Comparison of ENCODE assay signal across 32 cellular contexts in genomic region chr13:96422002-96422401, GRCh38.
"Had no signal": no experiment of that assay in that cellular context is flagged by ENCODE, and none has a peak within 500 bp of the region (broad histone marks: within the 10 kb centered on the region; RNA-seq: fewer than 3 reads in every experiment).

No MANE protein-coding gene starts in this region.

- H3K4me1 ChIP-seq: adrenal gland, ascending aorta, body of pancreas, breast epithelium had no signal

- DNase-seq: activated effector memory CD4-positive, alpha-beta T cell treated with anti-CD3 and anti-CD28 coated beads, Interleukin-2, amount 50 U/mL, for 16 hours; activated effector memory CD4-positive, alpha-beta T cell treated with Interleukin-2 at 50 U/mL for 16 hours; activated gamma-delta T cell; activated gamma-delta T cell treated with Interleukin-2 at 50 U/mL for 16 hours; activated naive CD4-positive, alpha-beta T cell; activated naive CD4-positive, alpha-beta T cell treated with anti-CD3 and anti-CD28 coated beads for 36 hours; activated naive CD4-positive, alpha-beta T cell treated with anti-CD3 and anti-CD28 coated beads, Interleukin-2, amount 10 ng/mL, durations not matched to agents 7 days and 5 days; activated naive CD4-positive, alpha-beta T cell treated with anti-CD3 and anti-CD28 coated beads, Interleukin-2, amount 50 U/mL, for 16 hours; activated naive CD4-positive, alpha-beta T cell treated with Interleukin-2 at 50 U/mL for 16 hours; activated naive CD8-positive, alpha-beta T cell treated with anti-CD3 and anti-CD28 coated beads for 36 hours; activated naive CD8-positive, alpha-beta T cell treated with anti-CD3 and anti-CD28 coated beads, Interleukin-2, amount 10 ng/mL, durations not matched to agents 7 days and 5 days; activated naive CD8-positive, alpha-beta T cell treated with anti-CD3 and anti-CD28 coated beads, Interleukin-2, amount 50 U/mL, for 24 hours; activated T-cell treated with anti-CD3 and anti-CD28 coated beads for 4 hours; activated T-cell treated with anti-CD3 and anti-CD28 coated beads, Interleukin-2, amount 50 U/mL, for 1 hour; activated T-cell treated with anti-CD3 and anti-CD28 coated beads, Interleukin-2, amount 50 U/mL, for 24 hours; activated T-cell treated with anti-CD3 and anti-CD28 coated beads, Interleukin-2, amount 50 U/mL, for 4 hours; activated T-cell treated with anti-CD3 and anti-CD28 coated beads, Interleukin-2, amount 50 U/mL, for 48 hours; activated T-cell treated with anti-CD3 and anti-CD28 coated beads, Interleukin-2, amount 50 U/mL, for 72 hours; adrenal gland; amniotic stem cell; amygdala; aorta; body of pancreas; brain microvascular endothelial cell; caudate nucleus; central memory CD4-positive, alpha-beta T cell; cerebellar nuclear complex had no signal

- H3K27ac ChIP-seq: adrenal gland, ascending aorta, body of pancreas, brain microvascular endothelial cell, breast epithelium, cardiac muscle cell had no signal

- H3K27me3 ChIP-seq: adrenal gland, ascending aorta, body of pancreas, brain microvascular endothelial cell, breast epithelium, cardiac muscle cell had no signal

- H3K36me3 ChIP-seq: adrenal gland, ascending aorta, brain microvascular endothelial cell, breast epithelium, cardiac muscle cell had no signal

- ATAC-seq: activated naive CD4-positive, alpha-beta T cell treated with anti-CD3 and anti-CD28 coated beads, Interleukin-2, amount 50 U/mL, for 72 hours; activated naive CD8-positive, alpha-beta T cell treated with anti-CD3 and anti-CD28 coated beads, Interleukin-2, amount 50 U/mL, for 24 hours; activated T-cell treated with anti-CD3 and anti-CD28 coated beads, Interleukin-2, amount 50 U/mL, for 4 hours; activated T-cell treated with anti-CD3 and anti-CD28 coated beads, Interleukin-2, amount 50 U/mL, for 72 hours; activated T-helper 17 cell treated with anti-CD3 and anti-CD28 coated beads, Interleukin-2, amount 50 U/mL, for 72 hours; body of pancreas had no signal

- H3K9me3 ChIP-seq: adrenal gland, ascending aorta, body of pancreas, breast epithelium had no signal

- H3K4me3 ChIP-seq: adrenal gland, ascending aorta, body of pancreas, breast epithelium, cardiac muscle cell had no signal
